In genomic region chr5:171989276-171989675, GRCh38 we compare ENCODE assay signal across 1 cellular context.
TF ChIP-seq lines count a peak whose summit lies in the region.

No MANE protein-coding gene starts in this region.

TF ChIP-seq in GM12878, 131 proteins besides CTCF, POLR2A, EP300 and RAD21 (continued from another document):
- TF ChIP-seq E4F1 (IDR thresholded peaks at IDR 0.05; ENCODE audit: borderline replicate concordance, partially characterized antibody), result no peak
